In the genomic region with DNA sequence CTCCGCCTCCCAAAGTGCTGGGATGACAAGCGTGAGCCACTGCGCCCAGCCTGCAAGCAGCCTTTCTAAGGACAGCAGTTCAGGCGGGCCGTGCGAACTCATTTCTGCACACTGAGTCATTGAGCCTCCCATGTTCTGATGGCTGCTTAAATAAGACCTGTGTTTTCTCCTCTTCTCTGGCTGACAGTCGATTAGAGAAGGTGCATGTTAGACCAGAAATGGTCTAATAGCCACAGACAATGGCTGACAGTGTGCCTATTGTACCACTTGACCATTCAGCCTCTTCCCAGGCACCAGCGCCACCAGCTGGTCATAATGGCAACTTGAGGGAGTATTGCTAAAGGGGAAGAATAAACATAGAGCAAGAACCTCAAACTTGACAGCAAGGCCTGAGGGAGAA, we compare ENCODE assay signal across 8 cellular contexts. TPM values are rescaled to one million over a fixed set of nuclear protein-coding genes. Genes with fewer than 3 reads are reported as not detected.
A peak's percentile ranks its signal among the peaks of the same experiment; 100 is the strongest.
DNase-seq lines count a peak whose midpoint lies in the region; ATAC-seq, FAIRE-seq and TF ChIP-seq lines count a peak whose summit lies in the region.

No MANE protein-coding gene starts in this region.

- no peak overlapping the region for H3K27ac ChIP-seq in H1 (ENCODE audit: low read depth, low read length)

- H4K5ac ChIP-seq in H1 (ENCODE audit: insufficient read length, low read depth, low read length): no peak overlapping the region

- peak; percentile 91 for FAIRE-seq in H1 (lab: Jason Lieb, UNC)

- H2BK120ac ChIP-seq in H1 (replicated peaks; ENCODE audit: low read depth, low read length): no peak overlapping the region

- H4K91ac ChIP-seq in H1 (replicated peaks; ENCODE audit: insufficient read length, low read length): no peak overlapping the region

- no peak overlapping the region for H3K56ac ChIP-seq in H1 (replicated peaks; ENCODE audit: insufficient read length, low read depth, low read length)

- 0 out of 2 replicates have a peak overlapping the region, but pooled peaks have one; percentile 2 for H2BK5ac ChIP-seq in H1 (ENCODE audit: low read depth, low read length)

- H3K27me3 ChIP-seq in H1 (replicated peaks in 1 of 4; ENCODE audit: control insufficient read depth in 3 of 4, extremely low read depth in 1 of 4, insufficient read depth in 3 of 4, low read length in 3 of 4): no peaks in the 10 kb centered on the region

- intact Hi-C loops in mucosa of descending colon (cut with DNase I, micrococcal nuclease): loop anchor here in 1 of 2 donors (10.0 kb wide), 1 partner anchor 158 kb away; a partner anchor contains a TSS

- CTCF ChIA-PET in H1 (lab: Charles Lee; ENCODE audit: partially characterized antibody): interaction anchor here (0.6 to 18.9 kb wide), 24 partner anchors 8 to 430 kb away, joined by 3 to 328 read pairs (median 4); a partner anchor contains a TSS

- no peak overlapping the region for H4K8ac ChIP-seq in H1 (ENCODE audit: extremely low read depth, insufficient read depth, low read length)

- TF ChIP-seq POLR2A in H1 (IDR thresholded peaks at IDR 0.05; ENCODE audit: control extremely low read depth in 1 of 2, low read depth in 2 of 2, low read length in 2 of 2): no peak

- no peak overlapping the region for H3K4me2 ChIP-seq in H1 (ENCODE audit: insufficient read depth in 1 of 2, low read depth in 2 of 2, low read length in 2 of 2)

- H2BK15ac ChIP-seq in H1 (ENCODE audit: low read length): no peak overlapping the region; the same call in 1 of the 2 replicates

- H3K4me1 ChIP-seq in H1 (replicated peaks in 1 of 4; ENCODE audit: control insufficient read depth in 3 of 4, insufficient read depth in 4 of 4, low read length in 3 of 4) (no peaks in the 10 kb centered on the region; a peak in 1 of 7 replicates), mucosa of descending colon (ENCODE audit: low read depth) (no peaks in the 10 kb centered on the region)

- H3K18ac ChIP-seq in H1 (ENCODE audit: extremely low read depth, low read length): no peak overlapping the region

- H2AFZ ChIP-seq in H1 (ENCODE audit: low read length): 0 out of 2 replicates have a peak overlapping the region, but pooled peaks have one; percentile 86

- POLR2A ChIA-PET in H1 (lab: Charles Lee; ENCODE audit: partially characterized antibody): no interaction called here

- no peak overlapping the region for H3K14ac ChIP-seq in H1 (ENCODE audit: insufficient read length)

- no peak overlapping the region for H2AK5ac ChIP-seq in H1 (ENCODE audit: low read depth, low read length)

- DNase-seq in activated CD4-positive, CD25-positive, alpha-beta regulatory T cell treated with anti-CD3 and anti-CD28 coated beads, Interleukin-2, amount 50 U/mL, for 72 hours: peak; percentile 50
- DNase-seq in RPMI7951 (ENCODE audit: low read depth) (peak; percentile 85), H1 (ENCODE audit: low read depth in 1 of 2, low spot score in 2 of 2) (peak in 1 of 2 experiments; percentile 88), mucosa of descending colon (peak in 2 of 3 donors; percentile 66 to 73), epidermal melanocyte (ENCODE audit: insufficient read length, low spot score) (no peak), NCI-H128 (lab: John Stamatoyannopoulos, UW; ENCODE audit: unreplicated experiment) (no peak)

- H3K9me3 ChIP-seq in H1 (ENCODE audit: insufficient read depth in 2 of 2, low read depth in 1 of 2, low read length in 1 of 2): no peaks in the 10 kb centered on the region
- H3K9me3 ChIP-seq in mucosa of descending colon: no peaks in the 10 kb centered on the region

- no peak for TF ChIP-seq EP300 in H1 (IDR thresholded peaks at IDR 0.05; ENCODE audit: borderline replicate concordance in 1 of 2, low read depth in 2 of 2, low read length in 2 of 2)

- H3K79me1 ChIP-seq in H1 (ENCODE audit: low read depth, low read length): no peaks in the 10 kb centered on the region

- no peak overlapping the region for H3K4me3 ChIP-seq in H1 (ENCODE audit: extremely low read depth in 1 of 4, insufficient read depth in 2 of 4, low read depth in 3 of 4, low read length in 4 of 4)
- no peak overlapping the region for H3K4me3 ChIP-seq in mucosa of descending colon

- WGBS in H1 (ENCODE audit: extremely low coverage in 1 of 2, insufficient coverage in 1 of 2, insufficient read length in 1 of 2, insufficient replicate concordance in 2 of 2, low coverage in 1 of 2, low lambda C conversion rate in 2 of 2, missing lambda C conversion rate in 1 of 2), 2 experiments: 71% methylated on average over 8 of the region's 8 CpGs; no CpG with 5 or more reads in 1 of the 2 experiments

- peak overlapping the region; percentile 13; the same call in 1 of the 2 replicates for H2BK12ac ChIP-seq in H1 (ENCODE audit: low read depth, low read length)

- peaks cover 0 to 1% of the 10 kb centered on the region in 2 experiments for H4K20me1 ChIP-seq in H1 (replicated peaks in 1 of 2; ENCODE audit: control insufficient read depth in 1 of 2, insufficient read depth in 2 of 2, low read length in 2 of 2)

- peak; percentile 59 to 84 for TF ChIP-seq RAD21 in H1 (IDR thresholded peaks at IDR 0.05 in 1 of 2, conservative IDR thresholded peaks at IDR 0.05 in 1 of 2; ENCODE audit: low read depth in 2 of 2, low read length in 2 of 2)

- no peak overlapping the region for H3K4ac ChIP-seq in H1 (replicated peaks; ENCODE audit: insufficient read length, low read depth, low read length)

- H3K23ac ChIP-seq in H1 (ENCODE audit: insufficient read length): no peak overlapping the region

- no peak for ATAC-seq in activated CD4-positive, CD25-positive, alpha-beta regulatory T cell treated with anti-CD3 and anti-CD28 coated beads, Interleukin-2, amount 50 U/mL, for 24 hours
- ATAC-seq in HG03175 (IDR thresholded peaks at IDR 0.05; ENCODE audit: unreplicated experiment) (peak; percentile 51), mucosa of descending colon (peak; percentile 71)

- no peaks in the 10 kb centered on the region for H3K79me2 ChIP-seq in H1 (ENCODE audit: control insufficient read depth in 1 of 2, insufficient read depth in 2 of 2, low read length in 2 of 2)

- H3K36me3 ChIP-seq in H1 (ENCODE audit: control insufficient read depth in 2 of 4, insufficient read depth in 4 of 4, low read length in 3 of 4): no peaks in the 10 kb centered on the region
- no peaks in the 10 kb centered on the region for H3K36me3 ChIP-seq in mucosa of descending colon (ENCODE audit: low read depth)

- peaks cover 5% of the 10 kb centered on the region; the same call in 1 of the 2 replicates for H3K23me2 ChIP-seq in H1 (ENCODE audit: low read depth, low read length)

- peak; percentile 81 to 98 (median 82) for TF ChIP-seq CTCF in H1 (IDR thresholded peaks at IDR 0.05; ENCODE audit: control extremely low read depth in 1 of 3, insufficient read depth in 1 of 3, low read depth in 1 of 3, low read length in 3 of 3)
- no peak for TF ChIP-seq CTCF in mucosa of descending colon (IDR thresholded peaks at IDR 0.05)

- no peak overlapping the region for H3K9ac ChIP-seq in H1 (replicated peaks in 1 of 4; ENCODE audit: extremely low read depth in 1 of 4, low read depth in 3 of 4, low read length in 3 of 4)

- H2BK20ac ChIP-seq in H1 (ENCODE audit: low read length): no peak overlapping the region

RNA-seq across cellular contexts. Expression of a gene that starts 6.2 kb away (rescaled TPM):
- not detected in 2 replicates for total RNA-seq in RPMI7951 (2014; rRNA removed; shearing (Covaris generic))
- total RNA-seq in H1 (2021; fragmentation: NEBNext Ultra II Directional; extraction: Animal tissue kit (Norgen Biotek cat#: 25700)): not detected in 2 replicates
- polyA plus RNA-seq in H1 (2011; rRNA removed): 0.72 and 2.0 TPM in 2 replicates
- polyA plus RNA-seq in H1 (2011; cell fraction: cytosol; rRNA removed): 1.2 TPM
- 0.81 TPM for polyA plus RNA-seq in H1 (2011; cell fraction: nucleus; rRNA removed)
- 0.79 to 2.8 TPM (median 2.4 TPM) in 4 replicates for polyA plus RNA-seq in H1 (2012, experiment 1 of 2)
- polyA plus RNA-seq in H1 (2012, experiment 2 of 2): not detected
- polyA plus RNA-seq in H1 (2013, experiment 1 of 2): not detected
- 0.22 TPM for polyA plus RNA-seq in H1 (2013, experiment 2 of 2)
- polyA minus RNA-seq in H1 (2011; rRNA and poly(A)+ RNA removed): not detected in 2 replicates
- polyA minus RNA-seq in H1 (2011; cell fraction: cytosol; rRNA and poly(A)+ RNA removed): not detected
- polyA minus RNA-seq in H1 (2011; cell fraction: nucleus; rRNA and poly(A)+ RNA removed): not detected
- not detected for total RNA-seq in mucosa of descending colon

RNA-seq across cellular contexts. Expression of a gene that starts 7.0 kb away (rescaled TPM):
- total RNA-seq in RPMI7951 (2014; rRNA removed; shearing (Covaris generic)): not detected in 2 replicates
- total RNA-seq in H1 (2021; fragmentation: NEBNext Ultra II Directional; extraction: Animal tissue kit (Norgen Biotek cat#: 25700)): not detected in 2 replicates
- polyA plus RNA-seq in H1 (2011; rRNA removed): not detected in 2 replicates
- not detected for polyA plus RNA-seq in H1 (2011; cell fraction: cytosol; rRNA removed)
- polyA plus RNA-seq in H1 (2011; cell fraction: nucleus; rRNA removed): not detected
- polyA plus RNA-seq in H1 (2012, experiment 1 of 2): not detected in 4 replicates
- polyA plus RNA-seq in H1 (2012, experiment 2 of 2): not detected
- not detected for polyA plus RNA-seq in H1 (2013, experiment 1 of 2)
- polyA plus RNA-seq in H1 (2013, experiment 2 of 2): not detected
- polyA minus RNA-seq in H1 (2011; rRNA and poly(A)+ RNA removed): not detected in 2 replicates
- polyA minus RNA-seq in H1 (2011; cell fraction: cytosol; rRNA and poly(A)+ RNA removed): not detected
- polyA minus RNA-seq in H1 (2011; cell fraction: nucleus; rRNA and poly(A)+ RNA removed): not detected
- not detected for total RNA-seq in mucosa of descending colon

RNA-seq across cellular contexts. Expression of a gene that starts 25.2 kb away (rescaled TPM):
- total RNA-seq in RPMI7951 (2014; rRNA removed; shearing (Covaris generic)): 7.6 and 8.7 TPM in 2 replicates
- 12.3 and 12.8 TPM in 2 replicates for total RNA-seq in H1 (2021; fragmentation: NEBNext Ultra II Directional; extraction: Animal tissue kit (Norgen Biotek cat#: 25700))
- polyA plus RNA-seq in H1 (2011; rRNA removed): 3.5 and 6.2 TPM in 2 replicates
- 9.2 TPM for polyA plus RNA-seq in H1 (2011; cell fraction: cytosol; rRNA removed)
- polyA plus RNA-seq in H1 (2011; cell fraction: nucleus; rRNA removed): 4.4 TPM
- polyA plus RNA-seq in H1 (2012, experiment 1 of 2): 6.8 to 9.9 TPM (median 8.6 TPM) in 4 replicates
- polyA plus RNA-seq in H1 (2012, experiment 2 of 2): 0.73 TPM
- polyA plus RNA-seq in H1 (2013, experiment 1 of 2): 6.0 TPM
- 5.6 TPM for polyA plus RNA-seq in H1 (2013, experiment 2 of 2)
- polyA minus RNA-seq in H1 (2011; rRNA and poly(A)+ RNA removed): 7.5 and 9.9 TPM in 2 replicates
- 7.9 TPM for polyA minus RNA-seq in H1 (2011; cell fraction: cytosol; rRNA and poly(A)+ RNA removed)
- polyA minus RNA-seq in H1 (2011; cell fraction: nucleus; rRNA and poly(A)+ RNA removed): 18.6 TPM
- 10 to 100 TPM in 1 of 3 donors, 1 to 10 TPM in 2; 8.2 to 22.8 (median 8.9) TPM for total RNA-seq in mucosa of descending colon

RNA-seq across cellular contexts. Expression of a gene that starts 44.4 kb away (rescaled TPM):
- total RNA-seq in RPMI7951 (2014; rRNA removed; shearing (Covaris generic)): not detected in 2 replicates
- not detected in 2 replicates for total RNA-seq in H1 (2021; fragmentation: NEBNext Ultra II Directional; extraction: Animal tissue kit (Norgen Biotek cat#: 25700))
- polyA plus RNA-seq in H1 (2011; rRNA removed): not detected in 2 replicates
- not detected for polyA plus RNA-seq in H1 (2011; cell fraction: cytosol; rRNA removed)
- polyA plus RNA-seq in H1 (2011; cell fraction: nucleus; rRNA removed): not detected
- not detected in 4 replicates for polyA plus RNA-seq in H1 (2012, experiment 1 of 2)
- not detected for polyA plus RNA-seq in H1 (2012, experiment 2 of 2)
- not detected for polyA plus RNA-seq in H1 (2013, experiment 1 of 2)
- not detected for polyA plus RNA-seq in H1 (2013, experiment 2 of 2)
- polyA minus RNA-seq in H1 (2011; rRNA and poly(A)+ RNA removed): not detected in 2 replicates
- polyA minus RNA-seq in H1 (2011; cell fraction: cytosol; rRNA and poly(A)+ RNA removed): not detected
- not detected for polyA minus RNA-seq in H1 (2011; cell fraction: nucleus; rRNA and poly(A)+ RNA removed)
- total RNA-seq in mucosa of descending colon: not detected

Comparison
In these comparisons a context has a peak if more than half of its experiments do, and no peak if none do; other contexts are left out.
1. DNase-seq: peak in activated CD4-positive, CD25-positive, alpha-beta regulatory T cell treated with anti-CD3 and anti-CD28 coated beads, Interleukin-2, amount 50 U/mL, for 72 hours (single experiment), RPMI7951 (single experiment) and mucosa of descending colon (2 of 3); none in epidermal melanocyte (single experiment) and NCI-H128 (single experiment).
2. ATAC-seq: peak in HG03175 (single experiment) and mucosa of descending colon (single experiment); none in activated CD4-positive, CD25-positive, alpha-beta regulatory T cell treated with anti-CD3 and anti-CD28 coated beads, Interleukin-2, amount 50 U/mL, for 24 hours (0 of 2).